In the genomic region with DNA sequence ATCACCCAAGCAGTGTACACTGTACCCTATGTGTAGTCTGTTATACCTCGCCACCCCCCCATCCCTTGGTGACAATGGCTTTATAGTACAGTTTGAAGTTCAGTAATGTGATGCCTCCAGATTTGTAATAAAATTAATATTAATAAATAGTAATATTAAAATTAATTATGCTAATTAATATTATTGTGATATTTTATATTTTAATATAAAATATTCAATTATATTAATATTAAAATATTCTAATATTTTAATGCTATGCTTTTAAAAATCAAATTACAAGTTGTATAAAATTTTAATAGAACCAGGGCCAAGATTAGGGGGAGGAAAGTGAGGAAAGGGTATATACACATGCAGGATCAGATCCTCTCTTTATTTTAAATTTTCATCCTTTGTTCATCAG, we compare ENCODE assay signal across 31 cellular contexts.
"Had no signal": no experiment of that assay in that cellular context is flagged by ENCODE, and none has a peak within 500 bp of the region (broad histone marks: within the 10 kb centered on the region; RNA-seq: fewer than 3 reads in every experiment).

No MANE protein-coding gene starts in this region.

- H3K36me3 Mint-ChIP-seq: stimulated activated effector memory CD8-positive, alpha-beta T cell treated with anti-CD3 and anti-CD28 coated beads, Interleukin-12 subunit alpha, Interleukin-12 subunit beta, amount 100 ng/mL, for 72 hours; type B pancreatic cell had no signal

- H3K4me3 ChIP-seq: esophagus squamous epithelium, gastrocnemius medialis, left ventricle myocardium inferior, ovary, prostate gland, skin epidermis, uterus had no signal

- H3K4me1 ChIP-seq: gastrocnemius medialis, prostate gland, uterus had no signal

- H3K9me3 ChIP-seq: esophagus squamous epithelium, gastrocnemius medialis, ovary, prostate gland, uterus had no signal

- ATAC-seq: gastrocnemius medialis; sciatic nerve; stimulated activated effector memory CD8-positive, alpha-beta T cell treated with anti-CD3 and anti-CD28 coated beads, Interleukin-12 subunit alpha, Interleukin-12 subunit beta, amount 100 ng/mL, for 72 hours; stimulated activated naive CD8-positive, alpha-beta T cell treated with anti-CD3 and anti-CD28 coated beads, Interleukin-15, amount 100 ng/mL, for 72 hours had no signal

- H3K27me3 ChIP-seq: esophagus squamous epithelium, gastrocnemius medialis, ovary, uterus had no signal

- DNase-seq: activated CD4-positive, alpha-beta T cell treated with anti-CD3 and anti-CD28 coated beads for 4 hours; activated CD4-positive, alpha-beta T cell treated with anti-CD3 and anti-CD28 coated beads, Interleukin-2, amount 50 U/mL, for 4 hours; activated CD8-positive, alpha-beta memory T cell treated with anti-CD3 and anti-CD28 coated beads for 24 hours; activated effector memory CD4-positive, alpha-beta T cell treated with Interleukin-2 at 50 U/mL for 16 hours; activated naive CD4-positive, alpha-beta T cell treated with Interleukin-2 at 50 U/mL for 16 hours; anterior cingulate cortex; dermis blood vessel endothelial cell; effector CD4-positive, alpha-beta T cell; esophagus squamous epithelium; gastrocnemius medialis; glutamatergic neuron; left ventricle myocardium inferior; naive B cell; nephron progenitor cell; ovary; retina; stimulated activated CD4-positive, alpha-beta T cell treated with anti-CD3 and anti-CD28 coated beads, Interleukin-4, amount 100 ng/mL, for 24 hours; stimulated activated naive CD8-positive, alpha-beta T cell treated with anti-CD3 and anti-CD28 coated beads, Interleukin-15, amount 100 ng/mL, for 72 hours; substantia nigra; uterus had no signal

- FAIRE-seq: bronchial epithelial cell, islet of Langerhans had no signal

- H3K36me3 ChIP-seq: esophagus squamous epithelium, gastrocnemius medialis, left ventricle myocardium inferior, ovary, prostate gland, uterus had no signal

- H3K4me3 Mint-ChIP-seq: activated naive CD8-positive, alpha-beta T cell; central memory CD8-positive, alpha-beta T cell; nephron progenitor cell; stimulated activated effector memory CD8-positive, alpha-beta T cell treated with anti-CD3 and anti-CD28 coated beads, Interleukin-12 subunit alpha, Interleukin-12 subunit beta, amount 100 ng/mL, for 72 hours; stimulated activated naive CD8-positive, alpha-beta T cell treated with anti-CD3 and anti-CD28 coated beads, Interleukin-15, amount 100 ng/mL, for 72 hours; T-helper 2 cell treated with Interferon-gamma antibody and Interleukin-4, amounts not matched to agents 5 μg/mL and 100 μg/mL, for 36 hours; type B pancreatic cell had no signal

- H3K27ac ChIP-seq: epithelial cell of prostate, gastrocnemius medialis, left ventricle myocardium inferior, ovary, prostate gland, uterus had no signal

- H3K9me3 Mint-ChIP-seq: stimulated activated effector memory CD8-positive, alpha-beta T cell treated with anti-CD3 and anti-CD28 coated beads, Interleukin-12 subunit alpha, Interleukin-12 subunit beta, amount 100 ng/mL, for 72 hours had no signal

- H3K27me3 Mint-ChIP-seq: activated naive CD8-positive, alpha-beta T cell; naive B cell; stimulated activated naive CD8-positive, alpha-beta T cell treated with anti-CD3 and anti-CD28 coated beads, Interleukin-15, amount 100 ng/mL, for 72 hours; type B pancreatic cell had no signal

- H3K27ac Mint-ChIP-seq: activated naive CD8-positive, alpha-beta T cell; nephron progenitor cell; stimulated activated effector memory CD8-positive, alpha-beta T cell treated with anti-CD3 and anti-CD28 coated beads, Interleukin-12 subunit alpha, Interleukin-12 subunit beta, amount 100 ng/mL, for 72 hours; stimulated activated naive CD8-positive, alpha-beta T cell treated with anti-CD3 and anti-CD28 coated beads, Interleukin-15, amount 100 ng/mL, for 72 hours; T-helper 2 cell treated with Interferon-gamma antibody and Interleukin-4, amounts not matched to agents 5 μg/mL and 100 μg/mL, for 36 hours; type B pancreatic cell had no signal
